33 cellular contexts compared by ENCODE assay signal in genomic region chr7:158116235-158116634, GRCh38.
"Had no signal": no experiment of that assay in that cellular context is flagged by ENCODE, and none has a peak within 500 bp of the region (broad histone marks: within the 10 kb centered on the region; RNA-seq: fewer than 3 reads in every experiment).

No MANE protein-coding gene starts in this region.

- H3K4me1 Mint-ChIP-seq: activated B cell treated with CpG ODN at 0.5 μM for 24 hours; activated T-helper 17 cell treated with anti-CD3 and anti-CD28 coated beads, Interleukin-2, amount 50 U/mL, for 72 hours had no signal

- DNase-seq: activated B cell treated with CpG ODN at 0.5 μM for 24 hours; activated CD4-positive, alpha-beta T cell treated with anti-CD3 and anti-CD28 coated beads for 48 hours; activated CD4-positive, alpha-beta T cell treated with anti-CD3 and anti-CD28 coated beads, Interleukin-2, amount 50 U/mL, for 1 hour; activated CD4-positive, alpha-beta T cell treated with anti-CD3 and anti-CD28 coated beads, Interleukin-2, amount 50 U/mL, for 48 hours; activated CD8-positive, alpha-beta memory T cell treated with anti-CD3 and anti-CD28 coated beads for 24 hours; activated CD8-positive, alpha-beta T cell treated with anti-CD3 and anti-CD28 coated beads for 36 hours; activated effector memory CD4-positive, alpha-beta T cell treated with Interleukin-2 at 50 U/mL for 16 hours; activated gamma-delta T cell treated with Interleukin-2 at 50 U/mL for 16 hours; activated naive CD4-positive, alpha-beta T cell treated with anti-CD3 and anti-CD28 coated beads, Interleukin-2, amount 50 U/mL, for 16 hours; activated naive CD4-positive, alpha-beta T cell treated with Interleukin-2 at 50 U/mL for 16 hours; activated T-cell treated with anti-CD3 and anti-CD28 coated beads, Interleukin-2, amount 50 U/mL, for 4 hours; amniotic stem cell; anterior cingulate cortex; brain microvascular endothelial cell; caudate nucleus; cortex of kidney; dermis blood vessel endothelial cell; effector CD4-positive, alpha-beta T cell; effector memory CD8-positive, alpha-beta T cell; esophagus squamous epithelium; foreskin melanocyte; T-helper 2 cell had no signal

- H3K4me3 ChIP-seq: esophagus squamous epithelium, gastroesophageal sphincter had no signal

- H3K4me3 Mint-ChIP-seq: activated B cell treated with CpG ODN at 0.5 μM for 24 hours; activated CD8-positive, alpha-beta T cell treated with anti-CD3 and anti-CD28 coated beads for 36 hours; activated naive CD8-positive, alpha-beta T cell; activated T-cell treated with anti-CD3 and anti-CD28 coated beads, Interleukin-2, amount 50 U/mL, for 4 hours; activated T-helper 17 cell treated with anti-CD3 and anti-CD28 coated beads, Interleukin-2, amount 50 U/mL, for 72 hours; effector memory CD8-positive, alpha-beta T cell had no signal

- H3K27me3 ChIP-seq: brain microvascular endothelial cell, esophagus squamous epithelium, gastroesophageal sphincter had no signal

- H3K27me3 Mint-ChIP-seq: activated B cell treated with CpG ODN at 0.5 μM for 24 hours; activated CD8-positive, alpha-beta T cell treated with anti-CD3 and anti-CD28 coated beads for 36 hours; activated T-helper 17 cell treated with anti-CD3 and anti-CD28 coated beads, Interleukin-2, amount 50 U/mL, for 72 hours had no signal

- H3K36me3 Mint-ChIP-seq: activated naive CD8-positive, alpha-beta T cell had no signal

- H3K4me1 ChIP-seq: esophagus squamous epithelium, gastroesophageal sphincter had no signal

- H3K27ac ChIP-seq: brain microvascular endothelial cell, epithelial cell of prostate, esophagus squamous epithelium, gastroesophageal sphincter, VCaP had no signal

- H3K36me3 ChIP-seq: brain microvascular endothelial cell, esophagus squamous epithelium, gastroesophageal sphincter had no signal

- ATAC-seq: activated CD4-positive, CD25-positive, alpha-beta regulatory T cell treated with anti-CD3 and anti-CD28 coated beads, Interleukin-2, amount 50 U/mL, for 24 hours; activated CD8-positive, alpha-beta T cell treated with anti-CD3 and anti-CD28 coated beads for 36 hours; activated T-cell treated with anti-CD3 and anti-CD28 coated beads, Interleukin-2, amount 50 U/mL, for 4 hours; activated T-helper 17 cell treated with anti-CD3 and anti-CD28 coated beads, Interleukin-2, amount 50 U/mL, for 72 hours; effector memory CD8-positive, alpha-beta T cell; gastroesophageal sphincter had no signal

- FAIRE-seq: astrocyte, bronchial epithelial cell, colon, endometrium, endothelial cell of umbilical vein had no signal

- H3K27ac Mint-ChIP-seq: activated B cell treated with CpG ODN at 0.5 μM for 24 hours; activated CD8-positive, alpha-beta T cell treated with anti-CD3 and anti-CD28 coated beads for 36 hours; activated naive CD8-positive, alpha-beta T cell; activated T-helper 17 cell treated with anti-CD3 and anti-CD28 coated beads, Interleukin-2, amount 50 U/mL, for 72 hours; effector memory CD8-positive, alpha-beta T cell had no signal
